20 cellular contexts compared by ENCODE assay signal in genomic region chr11:75831915-75832502, GRCh38. TPM values are rescaled to one million over a fixed set of nuclear protein-coding genes. Genes with fewer than 3 reads are reported as not detected.
A peak's percentile ranks its signal among the peaks of the same experiment; 100 is the strongest.
DNase-seq lines count a peak whose midpoint lies in the region; ATAC-seq, FAIRE-seq and TF ChIP-seq lines count a peak whose summit lies in the region.
"Had no signal": no experiment of that assay in that cellular context is flagged by ENCODE, and none has a peak within 500 bp of the region (broad histone marks: within the 10 kb centered on the region; RNA-seq: fewer than 3 reads in every experiment).

No MANE protein-coding gene starts in this region.

- peaks cover 8% of the 10 kb centered on the region for H4K20me1 ChIP-seq in Karpas-422 (ENCODE audit: insufficient read depth, low read depth, low read length)

- DNase-seq in cardiac muscle cell (ENCODE audit: low read depth in 1 of 2, low spot score in 1 of 2) (peak in 1 of 2 donors; percentile 43), right cardiac atrium (no peak), Karpas-422 (no peak), esophagus muscularis mucosa (ENCODE audit: extremely low spot score) (no peak), GM12891 (ENCODE audit: insufficient read length, low spot score) (no peak), cortex of kidney (lab: John Stamatoyannopoulos, UW) (no peak)
- DNase-seq: BE2C; Calu3; CD4-positive, alpha-beta memory T cell; COR-L47; DMS53; DMS79 treated with DMSO at 0.1 percent for 48 hours; H9 had no signal

- peak; percentile 65 for TF ChIP-seq EP300 in esophagus muscularis mucosa (IDR thresholded peaks at IDR 0.05)

- no peak overlapping the region for H3K4me3 ChIP-seq in cardiac muscle cell
- no peak overlapping the region for H3K4me3 ChIP-seq in right cardiac atrium (ENCODE audit: low read length)
- no peak overlapping the region for H3K4me3 ChIP-seq in Karpas-422 (ENCODE audit: low read length)
- H3K4me3 ChIP-seq in esophagus muscularis mucosa: no peak overlapping the region
- H3K4me3 ChIP-seq: BLaER1 treated with 17β-estradiol and CSF1 and Interleukin-3, amounts not matched to agents 10 nM and 100 nM; GM23338 had no signal

- TF ChIP-seq POLR2A in esophagus muscularis mucosa (IDR thresholded peaks at IDR 0.05; ENCODE audit: low read depth): no peak
- TF ChIP-seq POLR2A in GM12891 (IDR thresholded peaks at IDR 0.05; ENCODE audit: low read depth, low read length): no peak

- 80% methylated on average over 6 of the region's 6 CpGs for WGBS in right cardiac atrium
- WGBS in esophagus muscularis mucosa: 96% methylated on average over 6 of the region's 6 CpGs

- intact Hi-C loops in right cardiac atrium (cut with DNase I): no loop called here
- intact Hi-C loops in esophagus muscularis mucosa (cut with DNase I): no loop called here

- H3K36me3 ChIP-seq in cardiac muscle cell (no peaks in the 10 kb centered on the region), Karpas-422 (ENCODE audit: insufficient read depth, low read length) (peaks cover 19% of the 10 kb centered on the region; the same call in 1 of the 2 replicates), esophagus muscularis mucosa (no peaks in the 10 kb centered on the region)

- no peaks in the 10 kb centered on the region for H3K9me3 ChIP-seq in cardiac muscle cell (ENCODE audit: low read depth)
- no peaks in the 10 kb centered on the region for H3K9me3 ChIP-seq in right cardiac atrium (ENCODE audit: control insufficient read depth, low read length)
- H3K9me3 ChIP-seq in Karpas-422 (ENCODE audit: low read length): no peaks in the 10 kb centered on the region
- H3K9me3 ChIP-seq in esophagus muscularis mucosa: no peaks in the 10 kb centered on the region
- H3K9me3 ChIP-seq: BE2C had no signal

- no peaks in the 10 kb centered on the region for H3K27me3 ChIP-seq in cardiac muscle cell
- no peaks in the 10 kb centered on the region for H3K27me3 ChIP-seq in right cardiac atrium (ENCODE audit: control insufficient read depth, insufficient read depth)
- H3K27me3 ChIP-seq in Karpas-422 (ENCODE audit: low read length): no peaks in the 10 kb centered on the region
- H3K27me3 ChIP-seq in esophagus muscularis mucosa: no peaks in the 10 kb centered on the region
- H3K27me3 ChIP-seq: BE2C; BLaER1 treated with 17β-estradiol and CSF1 and Interleukin-3, amounts not matched to agents 10 nM and 100 nM had no signal

- H3K79me2 ChIP-seq in Karpas-422 (ENCODE audit: low read length): peaks cover 97% of the 10 kb centered on the region

- no peak for ATAC-seq in right cardiac atrium
- no peak for ATAC-seq in GM18870 (IDR thresholded peaks at IDR 0.05; ENCODE audit: unreplicated experiment)
- ATAC-seq: GM23338, HCT116 had no signal

- H3K27ac ChIP-seq in cardiac muscle cell (peak overlapping the region; percentile 64), right cardiac atrium (ENCODE audit: low read length) (no peak overlapping the region), Karpas-422 (ENCODE audit: low read length) (peak overlapping the region; percentile 5; the same call in 1 of the 2 replicates), esophagus muscularis mucosa (replicated peaks in 1 of 4) (no peak overlapping the region)
- H3K27ac ChIP-seq: 22Rv1; BLaER1 treated with 17β-estradiol and CSF1 and Interleukin-3, amounts not matched to agents 10 nM and 100 nM had no signal

- no peak overlapping the region for H2AFZ ChIP-seq in Karpas-422 (ENCODE audit: low read length)
- H2AFZ ChIP-seq: GM23338 had no signal

- H3K4me1 ChIP-seq in cardiac muscle cell (ENCODE audit: low read depth) (peaks cover 12% of the 10 kb centered on the region), right cardiac atrium (ENCODE audit: control insufficient read depth, insufficient read depth, low read length) (peaks cover 3% of the 10 kb centered on the region), Karpas-422 (ENCODE audit: low read length) (peaks cover 33% of the 10 kb centered on the region), esophagus muscularis mucosa (peaks cover 14 to 53% (median 39%) of the 10 kb centered on the region in 4 donors)
- H3K4me1 ChIP-seq: BE2C had no signal

- H3K9me2 ChIP-seq in Karpas-422 (replicated peaks; ENCODE audit: insufficient read depth, low read length): no peaks in the 10 kb centered on the region

- no peak overlapping the region for H3K9ac ChIP-seq in Karpas-422 (ENCODE audit: low read length)
- H3K9ac ChIP-seq: BLaER1 treated with 17β-estradiol and CSF1 and Interleukin-3, amounts not matched to agents 10 nM and 100 nM had no signal

- FAIRE-seq in GM12891 (lab: Jason Lieb, UNC): no peak
- FAIRE-seq: A204.1, G401.6 had no signal

- no peak overlapping the region for H3K4me2 ChIP-seq in Karpas-422 (ENCODE audit: low read depth, low read length, poor library complexity, severe bottlenecking)
- H3K4me2 ChIP-seq: BLaER1 treated with 17β-estradiol and CSF1 and Interleukin-3, amounts not matched to agents 10 nM and 100 nM; GM23338 had no signal

- TF ChIP-seq CTCF in cardiac muscle cell (IDR thresholded peaks at IDR 0.05; ENCODE audit: low read depth, low read length) (no peak), esophagus muscularis mucosa (IDR thresholded peaks at IDR 0.05) (no peak)

TF ChIP-seq in GM12891, 5 proteins besides CTCF, POLR2A, EP300 and RAD21:
- TF ChIP-seq POU2F2 (IDR thresholded peaks at IDR 0.05; ENCODE audit: low read depth, low read length): no peak
- no peak for TF ChIP-seq SPI1 (IDR thresholded peaks at IDR 0.05; ENCODE audit: low read depth, low read length)
- no peak for TF ChIP-seq PAX5 (IDR thresholded peaks at IDR 0.05; ENCODE audit: insufficient read depth, low read length, severe bottlenecking)
- no peak for TF ChIP-seq TAF1 (IDR thresholded peaks at IDR 0.05; ENCODE audit: low read depth, low read length)
- TF ChIP-seq POLR2AphosphoS5 (IDR thresholded peaks at IDR 0.05; ENCODE audit: low read depth, low read length): no peak
TF ChIP-seq in GM12891: peak in this region for 0.

RNA-seq across cellular contexts. Expression of gene UVRAG, which starts 17.0 kb away (rescaled TPM):
- total RNA-seq in cardiac muscle cell (22.4 and 34.0 TPM in 2 replicates), right cardiac atrium (10 to 100 TPM; 12.6 to 18.5 (median 14.0) TPM), esophagus muscularis mucosa (10 to 100 TPM; 30.6 to 37.4 (median 34.7) TPM)
- polyA plus RNA-seq in cardiac muscle cell (21.6 and 33.3 TPM in 2 replicates), right cardiac atrium (5.5 TPM)
- 35.4 and 52.7 TPM in 2 replicates for total RNA-seq in Karpas-422 (2014; rRNA removed; shearing (Covaris generic); ENCODE audit: low replicate concordance)
- 26.7 TPM for polyA plus RNA-seq in GM12891 (2012; ENCODE audit: low read depth, missing spikeins)

Comparison
In these comparisons a context has a peak if more than half of its experiments do, and no peak if none do; other contexts are left out.
1. H3K27ac ChIP-seq: peak in cardiac muscle cell (single experiment) and Karpas-422 (single experiment); none in right cardiac atrium (single experiment) and esophagus muscularis mucosa (0 of 4).